8 cellular contexts compared by ENCODE assay signal in the genomic region with DNA sequence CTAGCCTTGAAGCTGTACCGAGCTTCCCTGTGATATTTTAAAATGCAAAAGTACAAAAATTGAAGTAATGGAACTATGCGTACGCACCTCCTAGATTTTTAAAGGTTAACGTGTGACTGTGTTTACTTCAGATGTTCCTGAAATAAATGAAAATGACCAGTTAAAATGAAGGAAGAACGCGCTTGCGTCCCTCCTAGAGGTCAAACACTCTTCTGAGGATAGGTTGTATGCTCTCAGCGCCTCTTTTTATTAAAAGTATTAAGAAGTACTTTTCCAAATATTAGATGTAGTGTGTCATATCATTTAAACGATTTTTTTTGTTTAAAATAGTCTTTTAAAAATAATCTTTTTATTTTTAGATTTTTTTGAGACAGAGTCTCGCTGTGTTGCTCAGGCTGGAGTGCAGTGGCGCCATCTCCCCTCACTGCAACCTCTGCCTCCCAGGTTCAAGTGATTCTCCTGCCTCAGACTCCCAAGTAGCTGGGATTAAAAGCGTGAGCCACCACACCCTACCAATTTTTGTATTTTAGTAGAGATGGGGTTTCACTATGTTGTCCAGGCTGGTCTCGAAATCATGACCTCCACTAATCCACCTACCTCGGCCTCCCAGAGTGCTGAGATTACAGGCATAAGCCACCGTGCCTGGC. TPM values are rescaled to one million over a fixed set of nuclear protein-coding genes. Genes with fewer than 3 reads are reported as not detected.
A peak's percentile ranks its signal among the peaks of the same experiment; 100 is the strongest.
DNase-seq lines count a peak whose midpoint lies in the region; ATAC-seq and TF ChIP-seq lines count a peak whose summit lies in the region.

No MANE protein-coding gene starts in this region.

- TF ChIP-seq POLR2A in NB4 (IDR thresholded peaks at IDR 0.05; ENCODE audit: extremely low read depth, insufficient read length): no peak

- H3K27ac Mint-ChIP-seq in natural killer cell treated with Interleukin-12 subunit alpha and Interleukin-12 subunit beta and Interleukin-15 and Interleukin-18, amount 100 ng/mL, for 72 hours: peak overlapping the region; percentile 92 to 94

- H3K4me3 ChIP-seq in NB4 (ENCODE audit: low read depth, low read length): peak overlapping the region; percentile 85
- H3K4me3 ChIP-seq in duodenal mucosa (ENCODE audit: low read depth in 1 of 2, low read length in 2 of 2): peak overlapping the region; percentile 86 to 91

- no peaks in the 10 kb centered on the region for H3K9me3 ChIP-seq in duodenal mucosa (ENCODE audit: control insufficient read depth in 1 of 2, low read length in 2 of 2)

- H3K9me3 Mint-ChIP-seq in natural killer cell treated with Interleukin-12 subunit alpha and Interleukin-12 subunit beta and Interleukin-15 and Interleukin-18, amount 100 ng/mL, for 72 hours: no peaks in the 10 kb centered on the region

- H3K27ac ChIP-seq in duodenal mucosa (ENCODE audit: low read depth, low read length): peak overlapping the region; percentile 93

- H3K9ac ChIP-seq in duodenal mucosa (ENCODE audit: low read depth in 1 of 2, low read length in 2 of 2): peak overlapping the region; percentile 91 to 93

- peaks cover 4 to 5% of the 10 kb centered on the region in 2 donors for H3K36me3 ChIP-seq in duodenal mucosa (ENCODE audit: control insufficient read depth in 1 of 2, insufficient read depth in 2 of 2, low read length in 2 of 2)

- H3K4me1 ChIP-seq in duodenal mucosa (ENCODE audit: control insufficient read depth in 1 of 2, insufficient read depth in 2 of 2, low read length in 2 of 2): peaks cover 0 to 6% of the 10 kb centered on the region in 2 donors

- no peak for TF ChIP-seq CTCF in NB4 (IDR thresholded peaks at IDR 0.05; ENCODE audit: low read depth, low read length)

- H3K27me3 ChIP-seq in duodenal mucosa (ENCODE audit: control insufficient read depth in 1 of 2, insufficient read depth in 2 of 2, low read length in 2 of 2): no peaks in the 10 kb centered on the region

- H3K27me3 Mint-ChIP-seq in natural killer cell treated with Interleukin-12 subunit alpha and Interleukin-12 subunit beta and Interleukin-15 and Interleukin-18, amount 100 ng/mL, for 72 hours: no peaks in the 10 kb centered on the region

- peak; percentile 32 for DNase-seq in NB4 (ENCODE audit: low read depth)
- no peak for DNase-seq in natural killer cell treated with Interleukin-12 subunit alpha and Interleukin-12 subunit beta and Interleukin-15 and Interleukin-18, amount 100 ng/mL, for 72 hours (ENCODE audit: low spot score)
- no peak for DNase-seq in COLO668 (lab: John Stamatoyannopoulos, UW; ENCODE audit: unreplicated experiment)
- no peak for DNase-seq in GDM1 (lab: John Stamatoyannopoulos, UW)
- no peak for DNase-seq in mucosa of gallbladder (ENCODE audit: low spot score)
- DNase-seq in iPS-NIHi7 (ENCODE audit: extremely low spot score): no peak

- ATAC-seq in GM21528 (IDR thresholded peaks at IDR 0.05; ENCODE audit: low FRiP score, unreplicated experiment): peak; percentile 3
- ATAC-seq in natural killer cell treated with Interleukin-12 subunit alpha and Interleukin-12 subunit beta and Interleukin-15 and Interleukin-18, amount 100 ng/mL, for 72 hours: no peak

- peaks cover 14 to 23% of the 10 kb centered on the region in 2 donors for H3K4me1 Mint-ChIP-seq in natural killer cell treated with Interleukin-12 subunit alpha and Interleukin-12 subunit beta and Interleukin-15 and Interleukin-18, amount 100 ng/mL, for 72 hours (ENCODE audit: low read depth in 2 of 2)

- H3K36me3 Mint-ChIP-seq in natural killer cell treated with Interleukin-12 subunit alpha and Interleukin-12 subunit beta and Interleukin-15 and Interleukin-18, amount 100 ng/mL, for 72 hours: peaks cover under 1% of the 10 kb centered on the region

- H3K4me3 Mint-ChIP-seq in natural killer cell treated with Interleukin-12 subunit alpha and Interleukin-12 subunit beta and Interleukin-15 and Interleukin-18, amount 100 ng/mL, for 72 hours: peak overlapping the region; percentile 95

RNA-seq across cellular contexts. Expression of gene TRIM38, which starts 30.6 kb away (rescaled TPM):
- total RNA-seq in natural killer cell treated with Interleukin-12 subunit alpha and Interleukin-12 subunit beta and Interleukin-15 and Interleukin-18, amount 100 ng/mL, for 72 hours: 10 to 100 TPM; 17.8 to 19.1 TPM
- total RNA-seq in mucosa of gallbladder: 12.4 TPM
